Comparison of ENCODE assay signal across 27 cellular contexts in the genomic region with DNA sequence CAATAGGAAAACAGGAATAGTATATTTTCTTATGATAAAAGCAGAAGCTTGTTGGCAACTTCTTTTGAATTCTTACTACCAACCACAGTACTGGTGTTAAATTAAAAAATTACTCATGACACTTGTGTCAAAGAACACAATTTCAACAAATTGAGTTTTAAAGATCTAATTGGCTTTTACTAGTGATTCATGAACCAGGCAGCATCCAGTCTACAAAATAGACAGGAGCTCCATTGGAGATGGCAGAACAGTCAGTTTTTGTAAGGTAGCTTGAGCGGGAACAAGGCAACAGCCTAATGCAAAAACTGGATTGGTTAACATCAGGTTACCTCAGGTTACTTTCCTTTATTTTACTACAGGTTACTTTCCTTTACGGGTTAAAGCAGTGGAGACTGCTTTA.
"Had no signal": no experiment of that assay in that cellular context is flagged by ENCODE, and none has a peak within 500 bp of the region (broad histone marks: within the 10 kb centered on the region; RNA-seq: fewer than 3 reads in every experiment).

No MANE protein-coding gene starts in this region.

- H3K4me1 Mint-ChIP-seq: stimulated activated effector memory CD8-positive, alpha-beta T cell treated with anti-CD3 and anti-CD28 coated beads, Interleukin-12 subunit alpha, Interleukin-12 subunit beta, amount 100 ng/mL, for 72 hours; stimulated activated memory B cell treated with anti-CD40 and anti-IgM and Interleukin-4, amounts not matched to agents 10 μg/mL and 1 μg/mL and 100 μg/mL, for 72 hours; stimulated activated naive B cell treated with anti-CD40 and anti-IgM and Interleukin-4, amounts not matched to agents 10 μg/mL and 1 μg/mL and 100 μg/mL, for 72 hours; stimulated activated naive CD8-positive, alpha-beta T cell treated with anti-CD3 and anti-CD28 coated beads, Interleukin-15, amount 100 ng/mL, for 72 hours had no signal

- H3K36me3 ChIP-seq: stomach, thoracic aorta, thyroid gland, tibial artery, tibial nerve, transverse colon, upper lobe of left lung, upper lobe of right lung, uterus, vagina had no signal

- H3K27me3 Mint-ChIP-seq: stimulated activated memory B cell treated with anti-CD40 and anti-IgM and Interleukin-4, amounts not matched to agents 10 μg/mL and 1 μg/mL and 100 μg/mL, for 72 hours had no signal

- H3K4me3 Mint-ChIP-seq: stimulated activated effector memory CD8-positive, alpha-beta T cell treated with anti-CD3 and anti-CD28 coated beads, Interleukin-12 subunit alpha, Interleukin-12 subunit beta, amount 100 ng/mL, for 72 hours; stimulated activated memory B cell treated with anti-CD40 and anti-IgM and Interleukin-4, amounts not matched to agents 10 μg/mL and 1 μg/mL and 100 μg/mL, for 72 hours; stimulated activated naive B cell treated with anti-CD40 and anti-IgM and Interleukin-4, amounts not matched to agents 10 μg/mL and 1 μg/mL and 100 μg/mL, for 72 hours; stimulated activated naive CD8-positive, alpha-beta T cell treated with anti-CD3 and anti-CD28 coated beads, Interleukin-15, amount 100 ng/mL, for 72 hours; stimulated activated naive CD8-positive, alpha-beta T cell treated with anti-CD3 and anti-CD28 coated beads, Interleukin-15, Interleukin-2, amounts not matched to agents 100 ng/mL and 50 ng/mL, for 24 hours; type B pancreatic cell had no signal

- H3K36me3 Mint-ChIP-seq: stimulated activated effector memory CD8-positive, alpha-beta T cell treated with anti-CD3 and anti-CD28 coated beads, Interleukin-12 subunit alpha, Interleukin-12 subunit beta, amount 100 ng/mL, for 72 hours; stimulated activated memory B cell treated with anti-CD40 and anti-IgM and Interleukin-4, amounts not matched to agents 10 μg/mL and 1 μg/mL and 100 μg/mL, for 72 hours; stimulated activated naive B cell treated with anti-CD40 and anti-IgM and Interleukin-4, amounts not matched to agents 10 μg/mL and 1 μg/mL and 100 μg/mL, for 72 hours; type B pancreatic cell had no signal

- H3K4me3 ChIP-seq: stomach, testis, thoracic aorta, thyroid gland, tibial artery, tibial nerve, transverse colon, upper lobe of left lung, upper lobe of right lung, uterus, vagina had no signal

- H3K27ac Mint-ChIP-seq: stimulated activated effector memory CD8-positive, alpha-beta T cell treated with anti-CD3 and anti-CD28 coated beads, Interleukin-12 subunit alpha, Interleukin-12 subunit beta, amount 100 ng/mL, for 72 hours; stimulated activated memory B cell treated with anti-CD40 and anti-IgM and Interleukin-4, amounts not matched to agents 10 μg/mL and 1 μg/mL and 100 μg/mL, for 72 hours; stimulated activated naive B cell treated with anti-CD40 and anti-IgM and Interleukin-4, amounts not matched to agents 10 μg/mL and 1 μg/mL and 100 μg/mL, for 72 hours; stimulated activated naive CD8-positive, alpha-beta T cell treated with anti-CD3 and anti-CD28 coated beads, Interleukin-15, amount 100 ng/mL, for 72 hours; stimulated activated naive CD8-positive, alpha-beta T cell treated with anti-CD3 and anti-CD28 coated beads, Interleukin-15, Interleukin-2, amounts not matched to agents 100 ng/mL and 50 ng/mL, for 24 hours; type B pancreatic cell had no signal

- ATAC-seq: stimulated activated effector memory CD8-positive, alpha-beta T cell treated with anti-CD3 and anti-CD28 coated beads, Interleukin-12 subunit alpha, Interleukin-12 subunit beta, amount 100 ng/mL, for 72 hours; stimulated activated memory B cell treated with anti-CD40 and anti-IgM and Interleukin-4, amounts not matched to agents 10 μg/mL and 1 μg/mL and 100 μg/mL, for 72 hours; stimulated activated naive B cell treated with anti-CD40 and anti-IgM and Interleukin-4, amounts not matched to agents 10 μg/mL and 1 μg/mL and 100 μg/mL, for 72 hours; stimulated activated naive CD8-positive, alpha-beta T cell treated with anti-CD3 and anti-CD28 coated beads, Interleukin-15, amount 100 ng/mL, for 72 hours; stimulated activated naive CD8-positive, alpha-beta T cell treated with anti-CD3 and anti-CD28 coated beads, Interleukin-15, Interleukin-2, amounts not matched to agents 100 U/mL and 50 U/mL, for 24 hours; upper lobe of right lung had no signal

- H3K4me1 ChIP-seq: testis, tibial artery, uterus, vagina had no signal

- H3K9me3 Mint-ChIP-seq: stimulated activated effector memory CD8-positive, alpha-beta T cell treated with anti-CD3 and anti-CD28 coated beads, Interleukin-12 subunit alpha, Interleukin-12 subunit beta, amount 100 ng/mL, for 72 hours; stimulated activated memory B cell treated with anti-CD40 and anti-IgM and Interleukin-4, amounts not matched to agents 10 μg/mL and 1 μg/mL and 100 μg/mL, for 72 hours; stimulated activated naive CD8-positive, alpha-beta T cell treated with anti-CD3 and anti-CD28 coated beads, Interleukin-15, amount 100 ng/mL, for 72 hours; stimulated activated naive CD8-positive, alpha-beta T cell treated with anti-CD3 and anti-CD28 coated beads, Interleukin-15, Interleukin-2, amounts not matched to agents 100 ng/mL and 50 ng/mL, for 24 hours; type B pancreatic cell had no signal

- DNase-seq: stimulated activated CD4-positive, alpha-beta T cell treated with anti-CD3 and anti-CD28 coated beads, Interleukin-2, amount 100 ng/mL, for 48 hours; stimulated activated CD4-positive, alpha-beta T cell treated with anti-CD3 and anti-CD28 coated beads, Interleukin-4, amount 100 ng/mL, for 1 hour; stimulated activated CD4-positive, alpha-beta T cell treated with anti-CD3 and anti-CD28 coated beads, Interleukin-4, amount 100 ng/mL, for 24 hours; stimulated activated CD4-positive, alpha-beta T cell treated with anti-CD3 and anti-CD28 coated beads, Interleukin-4, amount 100 ng/mL, for 4 hours; stimulated activated CD8-positive, alpha-beta memory T cell treated with anti-CD3 and anti-CD28 coated beads, Interleukin-4, amount 100 ng/mL, for 48 hours; stimulated activated naive B cell treated with anti-CD40 and anti-IgM and Interleukin-4, amounts not matched to agents 10 μg/mL and 1 μg/mL and 100 μg/mL, for 72 hours; stimulated activated naive CD4-positive, alpha-beta T cell; stimulated activated naive CD4-positive, alpha-beta T cell treated with Interleukin-2 at 50 U/mL for 16 hours; stimulated activated naive CD8-positive, alpha-beta T cell treated with anti-CD3 and anti-CD28 coated beads, Interleukin-15, amount 100 ng/mL, for 72 hours; stimulated activated naive CD8-positive, alpha-beta T cell treated with anti-CD3 and anti-CD28 coated beads, Interleukin-15, Interleukin-2, amounts not matched to agents 100 U/mL and 50 U/mL, for 24 hours; stomach; substantia nigra; testis; thyroid gland; tibial artery; transverse colon; trophoblast cell; upper lobe of left lung; upper lobe of right lung; uterus had no signal

- H3K9me3 ChIP-seq: stomach, testis, thoracic aorta, thyroid gland, tibial artery, tibial nerve, transverse colon, upper lobe of left lung, upper lobe of right lung, uterus, vagina had no signal

- H3K27ac ChIP-seq: stomach, testis, thoracic aorta, thyroid gland, tibial artery, tibial nerve, upper lobe of left lung, upper lobe of right lung, vagina had no signal

- H3K27me3 ChIP-seq: stomach, testis, thyroid gland, tibial artery, tibial nerve, transverse colon, upper lobe of left lung, upper lobe of right lung, uterus, vagina had no signal
